Comparison of ENCODE assay signal across 9 cellular contexts in the genomic region with DNA sequence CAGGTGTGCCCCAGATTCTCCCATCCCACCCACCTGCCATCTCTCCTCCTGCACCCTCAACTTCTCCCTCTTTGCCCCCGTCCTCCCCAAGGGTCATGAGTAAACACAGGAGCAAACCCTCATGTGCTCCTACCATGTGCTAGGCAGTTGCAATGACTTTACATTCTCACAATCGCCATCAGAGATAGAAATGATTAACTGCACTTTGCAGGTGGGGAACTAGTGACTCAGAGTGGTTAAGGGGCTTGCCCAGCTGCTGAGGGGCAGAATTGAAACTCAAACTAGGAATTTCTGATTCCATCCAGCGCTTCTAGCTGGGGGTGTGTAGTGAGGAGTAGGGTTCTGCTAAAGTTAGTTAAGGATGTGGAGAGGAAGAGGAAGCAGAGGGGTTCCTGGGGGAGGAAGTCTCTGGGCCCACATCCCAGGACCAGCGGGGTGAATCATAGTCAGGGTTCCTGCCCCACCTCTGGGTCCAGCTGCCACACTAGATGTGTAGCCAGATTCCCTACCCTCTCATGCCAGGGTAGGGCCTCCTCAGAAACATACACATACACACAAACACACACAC. TPM values are rescaled to one million over a fixed set of nuclear protein-coding genes. Genes with fewer than 3 reads are reported as not detected.
DNase-seq lines count a peak whose midpoint lies in the region; ATAC-seq and TF ChIP-seq lines count a peak whose summit lies in the region.
"Had no signal": no experiment of that assay in that cellular context is flagged by ENCODE, and none has a peak within 500 bp of the region (broad histone marks: within the 10 kb centered on the region; RNA-seq: fewer than 3 reads in every experiment).

No MANE protein-coding gene starts in this region.

- TF ChIP-seq POLR2A in body of pancreas (IDR thresholded peaks at IDR 0.05) = no peak

- H3K9me3 ChIP-seq in body of pancreas (no peaks in the 10 kb centered on the region), HAP-1 (no peaks in the 10 kb centered on the region), SJCRH30 (replicated peaks) (no peaks in the 10 kb centered on the region)

- WGBS in body of pancreas, 2 donors = 54 to 81% methylated on average over 4 of the region's 4 CpGs

- intact Hi-C loops in body of pancreas (cut with DNase I) = no loop called here

- H3K4me1 ChIP-seq in body of pancreas = no peaks in the 10 kb centered on the region
- H3K4me1 ChIP-seq in HAP-1 = no peaks in the 10 kb centered on the region
- H3K4me1 ChIP-seq in SJCRH30 = no peaks in the 10 kb centered on the region

- H3K27me3 ChIP-seq in body of pancreas (no peaks in the 10 kb centered on the region), HAP-1 (ENCODE audit: low read depth) (no peaks in the 10 kb centered on the region), SJCRH30 (no peaks in the 10 kb centered on the region)

- in situ Hi-C loops in GM13976 (cut with MboI; ENCODE audit: low sequenced_read_pairs, unreplicated experiment) (no loop called here), HAP-1 (cut with MboI; ENCODE audit: low sequenced_read_pairs) (no loop called here)

- ATAC-seq in GM21619 (IDR thresholded peaks at IDR 0.05; ENCODE audit: unreplicated experiment) = peak; percentile 78
- ATAC-seq in body of pancreas = peak; percentile 28

- no peak overlapping the region for H3K4me3 ChIP-seq in body of pancreas
- H3K4me3 ChIP-seq in HAP-1 = no peak overlapping the region
- no peak overlapping the region for H3K4me3 ChIP-seq in SJCRH30

- TF ChIP-seq CTCF in GM13976 (IDR thresholded peaks at IDR 0.05; ENCODE audit: borderline replicate concordance, control extremely low read depth, extremely low read depth, insufficient read depth, missing control alignments) (no peak), body of pancreas (IDR thresholded peaks at IDR 0.05) (no peak)

- DNase-seq in GM13976 (ENCODE audit: low spot score) = peak; percentile 54
- peak; percentile 25 for DNase-seq in M059J (ENCODE audit: low read depth)
- DNase-seq in body of pancreas = peak in 2 of 4 donors; percentile 10 to 21
- peak; percentile 59 for DNase-seq in stimulated activated CD4-positive, alpha-beta T cell treated with anti-CD3 and anti-CD28 coated beads, Interleukin-2, amount 100 ng/mL, for 4 hours (ENCODE audit: low read depth)
- no peak for DNase-seq in HAP-1 (ENCODE audit: low spot score in 2 of 2)
- no peak for DNase-seq in NK-92 treated with Interleukin-12 subunit alpha and Interleukin-12 subunit beta, amount 100 ng/mL, for 24 hours (lab: John Stamatoyannopoulos, UW)
- DNase-seq in SJCRH30 = no peak

- H3K36me3 ChIP-seq in body of pancreas (replicated peaks in 1 of 2; ENCODE audit: insufficient read depth in 1 of 2, low read depth in 2 of 2) (peaks cover 0 to 3% of the 10 kb centered on the region in 2 donors), HAP-1 (replicated peaks) (peaks cover 16% of the 10 kb centered on the region), SJCRH30 (no peaks in the 10 kb centered on the region)

- H3K27ac ChIP-seq in body of pancreas (peak overlapping the region in 1 of 4 donors; percentile 24), SJCRH30 (no peak overlapping the region)

RNA-seq across cellular contexts. Expression of a gene that starts 16.0 kb away (rescaled TPM):
- total RNA-seq in M059J (2014; rRNA removed; shearing (Covaris generic)) = 0.17 TPM in 1 of 2 replicates, not detected in the other
- not detected for total RNA-seq in body of pancreas
- total RNA-seq in SJCRH30 (2014; rRNA removed; shearing (Covaris generic)) = not detected in 2 replicates

RNA-seq across cellular contexts. Expression of a gene that starts 20.5 kb away (rescaled TPM):
- 77.4 and 95.1 TPM in 2 replicates for total RNA-seq in M059J (2014; rRNA removed; shearing (Covaris generic))
- 10 to 100 TPM; 23.1 to 30.0 TPM for total RNA-seq in body of pancreas
- 0.12 TPM in 1 of 2 replicates, not detected in the other for total RNA-seq in SJCRH30 (2014; rRNA removed; shearing (Covaris generic))

RNA-seq across cellular contexts. Expression of a gene that starts 25.5 kb away (rescaled TPM):
- total RNA-seq in M059J (2014; rRNA removed; shearing (Covaris generic)) = not detected in 2 replicates
- total RNA-seq in body of pancreas = not detected
- total RNA-seq in SJCRH30 (2014; rRNA removed; shearing (Covaris generic)) = not detected in 2 replicates
- total RNA-seq: subcutaneous adipose tissue had no signal

RNA-seq across cellular contexts. Expression of a gene that starts 53.9 kb away (rescaled TPM):
- total RNA-seq in M059J (2014; rRNA removed; shearing (Covaris generic)) = 0.34 and 0.96 TPM in 2 replicates
- 1 to 10 TPM in 1 of 2 donors, under 1 TPM in 1; 0.99 to 3.4 TPM for total RNA-seq in body of pancreas
- total RNA-seq in SJCRH30 (2014; rRNA removed; shearing (Covaris generic)) = 0.26 and 0.35 TPM in 2 replicates

Comparison
In these comparisons a context has a peak if more than half of its experiments do, and no peak if none do; other contexts are left out.
1. DNase-seq: peak in GM13976 (single experiment), M059J (single experiment) and stimulated activated CD4-positive, alpha-beta T cell treated with anti-CD3 and anti-CD28 coated beads, Interleukin-2, amount 100 ng/mL, for 4 hours (single experiment); none in HAP-1 (0 of 2), NK-92 treated with Interleukin-12 subunit alpha and Interleukin-12 subunit beta, amount 100 ng/mL, for 24 hours (single experiment) and SJCRH30 (0 of 2).
2. RNA of a gene that starts 20.5 kb away (total RNA-seq): 77.4 to 95.1 TPM in M059J and 23.1 to 30.0 TPM in body of pancreas; 0.12 TPM in SJCRH30; every median in the first group is over 10 times any median in the second.